ENCODE assay signal across 22 cellular contexts in the genomic region with DNA sequence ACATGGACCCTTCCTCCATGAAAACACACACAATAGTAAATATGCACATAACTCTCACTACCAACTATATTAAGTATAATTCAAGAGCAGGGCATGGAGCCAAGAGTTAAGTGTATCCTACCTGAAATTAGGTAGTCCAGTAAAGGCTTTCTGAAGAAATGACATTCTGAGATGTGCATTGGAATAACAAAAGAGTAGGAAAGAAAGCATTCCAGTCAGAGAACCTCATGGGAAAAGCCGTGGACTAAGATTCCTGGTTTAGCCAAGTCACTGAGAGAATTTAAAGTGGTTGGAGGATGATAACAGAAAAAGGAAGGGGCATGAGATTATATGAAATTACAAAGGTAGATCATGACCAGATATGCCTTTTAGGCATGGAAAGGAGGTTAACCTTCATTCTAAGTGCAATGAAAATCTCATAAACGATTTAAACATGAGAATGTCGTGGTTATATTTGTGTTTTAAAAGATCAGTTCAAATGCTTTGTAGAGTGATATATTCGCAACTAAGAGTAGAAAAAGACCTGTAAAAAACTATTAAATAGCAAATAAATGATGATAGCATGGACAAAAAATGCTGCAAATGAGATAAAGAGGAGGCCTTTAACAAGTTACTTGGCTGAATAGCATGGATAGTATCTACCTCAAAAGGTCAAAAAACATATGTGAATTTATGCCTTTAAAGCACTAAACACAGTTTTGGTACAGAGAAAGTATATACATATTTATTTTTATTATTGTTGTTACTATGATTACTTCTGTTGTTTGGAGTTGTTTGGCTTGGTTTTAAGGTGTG.
"Had no signal": no experiment of that assay in that cellular context is flagged by ENCODE, and none has a peak within 500 bp of the region (broad histone marks: within the 10 kb centered on the region; RNA-seq: fewer than 3 reads in every experiment).

No MANE protein-coding gene starts in this region.

- H3K4me3 ChIP-seq: ascending aorta, colonic mucosa, dorsolateral prefrontal cortex, gastrocnemius medialis, left lung, lung, suprapubic skin, tibial nerve had no signal

- H3K9me3 ChIP-seq: ascending aorta, colonic mucosa, gastrocnemius medialis, left lung, suprapubic skin, tibial nerve had no signal

- H3K27me3 ChIP-seq: ascending aorta, colonic mucosa, dorsolateral prefrontal cortex, gastrocnemius medialis, left lung, suprapubic skin, tibial nerve had no signal

- FAIRE-seq: bronchial epithelial cell, endothelial cell of umbilical vein, small intestine, urothelium cell line had no signal

- H3K27ac ChIP-seq: ascending aorta, colonic mucosa, dorsolateral prefrontal cortex, gastrocnemius medialis, left lung, suprapubic skin, tibial nerve had no signal

- H3K4me1 ChIP-seq: ascending aorta, colonic mucosa, gastrocnemius medialis, left lung, suprapubic skin, tibial nerve had no signal

- DNase-seq: activated CD4-positive, alpha-beta T cell treated with anti-CD3 and anti-CD28 coated beads, Interleukin-2, amount 10 ng/mL, durations not matched to agents 7 days and 5 days; activated CD8-positive, alpha-beta T cell treated with anti-CD3 and anti-CD28 coated beads, Interleukin-2, amount 10 ng/mL, durations not matched to agents 7 days and 5 days; activated gamma-delta T cell; colonic mucosa; dorsolateral prefrontal cortex; effector memory CD8-positive, alpha-beta T cell; gastrocnemius medialis; head of caudate nucleus; hypothalamus; immature natural killer cell; left lung; naive thymus-derived CD8-positive, alpha-beta T cell; small intestine; stimulated activated CD4-positive, alpha-beta T cell treated with anti-CD3 and anti-CD28 coated beads, Interleukin-2, amount 100 ng/mL, for 24 hours; stimulated activated naive CD8-positive, alpha-beta T cell treated with anti-CD3 and anti-CD28 coated beads, Interleukin-15, amount 100 ng/mL, for 72 hours had no signal

- H3K36me3 ChIP-seq: ascending aorta, colonic mucosa, gastrocnemius medialis, left lung, suprapubic skin, tibial nerve had no signal
